In genomic region chr21:25925936-25926335, GRCh38 we compare ENCODE assay signal across 13 cellular contexts.
DNase-seq lines count a peak whose midpoint lies in the region; ATAC-seq, FAIRE-seq and TF ChIP-seq lines count a peak whose summit lies in the region.
"Had no signal": no experiment of that assay in that cellular context is flagged by ENCODE, and none has a peak within 500 bp of the region (broad histone marks: within the 10 kb centered on the region; RNA-seq: fewer than 3 reads in every experiment).

No MANE protein-coding gene starts in this region.

- H2AK9ac ChIP-seq in IMR-90 (replicated peaks; ENCODE audit: low read depth, low read length, poor library complexity), result no peak overlapping the region

- in situ Hi-C loops in IMR-90 (cut with MboI; ENCODE audit: low sequenced_read_pairs), result no loop called here

- no peak for TF ChIP-seq POLR2A in IMR-90 (IDR thresholded peaks at IDR 0.05; ENCODE audit: low read depth, low read length)
- no peak for TF ChIP-seq POLR2A in spleen (IDR thresholded peaks at IDR 0.05)

- H4K8ac ChIP-seq in IMR-90 (ENCODE audit: low read depth in 2 of 2, low read length in 2 of 2), result no peak overlapping the region

- no peak overlapping the region for H4K91ac ChIP-seq in IMR-90 (ENCODE audit: insufficient read depth, low read depth, low read length)

- H4K5ac ChIP-seq in IMR-90 (ENCODE audit: low read depth, low read length), result no peak overlapping the region

- peaks cover 11% of the 10 kb centered on the region for H3K9me1 ChIP-seq in IMR-90 (ENCODE audit: insufficient read depth, low read length)

- 0 out of 3 replicates have a peak overlapping the region, but pooled peaks have one; percentile 26 for H2BK15ac ChIP-seq in IMR-90 (ENCODE audit: low read depth, low read length)

- no peak overlapping the region for H3K56ac ChIP-seq in IMR-90 (ENCODE audit: extremely low read depth, insufficient read depth, low read length)

- H3K9me3 ChIP-seq in IMR-90 (ENCODE audit: control insufficient read depth, insufficient read depth, low read length) (no peaks in the 10 kb centered on the region), spleen (no peaks in the 10 kb centered on the region), BE2C (no peaks in the 10 kb centered on the region)

- H3K4me1 ChIP-seq in IMR-90 (ENCODE audit: control insufficient read depth, insufficient read depth, low read length) (peaks cover 7% of the 10 kb centered on the region), spleen (peaks cover 0 to 23% (median 10%) of the 10 kb centered on the region in 6 donors), BE2C (peaks cover 3% of the 10 kb centered on the region; the same call in 1 of the 2 replicates)

- H3K4me3 ChIP-seq in IMR-90 (ENCODE audit: insufficient read depth, low read depth, low read length), result no peak overlapping the region
- H3K4me3 ChIP-seq in bronchial epithelial cell (ENCODE audit: low read depth, low read length), result no peak overlapping the region
- no peak overlapping the region for H3K4me3 ChIP-seq in spleen
- no peak overlapping the region for H3K4me3 ChIP-seq in BE2C (ENCODE audit: low read depth, low read length)
- H3K4me3 ChIP-seq: PC-9 had no signal

- peak; percentile 50 for FAIRE-seq in bronchial epithelial cell (lab: Jason Lieb, UNC)

- H2AFZ ChIP-seq in IMR-90 (replicated peaks; ENCODE audit: low read length, poor library complexity), result no peak overlapping the region
- H2AFZ ChIP-seq: PC-9 had no signal

- intact Hi-C loops in IMR-90 (cut with micrococcal nuclease), result no loop called here
- intact Hi-C loops in spleen (cut with DNase I; ENCODE audit: low total_unique reads), result no loop called here

- TF ChIP-seq CTCF in IMR-90 (conservative IDR thresholded peaks at IDR 0.05; ENCODE audit: low read depth, low read length), result no peak
- no peak for TF ChIP-seq CTCF in bronchial epithelial cell (IDR thresholded peaks at IDR 0.05; ENCODE audit: insufficient read depth, low read length, severe bottlenecking)
- no peak for TF ChIP-seq CTCF in spleen (IDR thresholded peaks at IDR 0.05 in 8 of 11, conservative IDR thresholded peaks at IDR 0.05 in 3 of 11)
- no peak for TF ChIP-seq CTCF in BE2C (IDR thresholded peaks at IDR 0.05; ENCODE audit: low read depth, low read length)

- H4K20me1 ChIP-seq in IMR-90 (ENCODE audit: insufficient read depth, low read length), result 0 out of 2 replicates have a peak, but pooled peaks cover 4% of the 10 kb centered on the region

- DNase-seq in IMR-90, result peak; percentile 23
- DNase-seq in bronchial epithelial cell (ENCODE audit: low read depth), result no peak
- DNase-seq in spleen, result no peak
- DNase-seq in NCI-H69 (lab: John Stamatoyannopoulos, UW), result no peak
- no peak for DNase-seq in cerebellar nuclear complex (lab: John Stamatoyannopoulos, UW)
- DNase-seq in occipital lobe (lab: John Stamatoyannopoulos, UW), result no peak
- DNase-seq in BE2C, result no peak
- DNase-seq: CD8-positive, alpha-beta memory T cell; effector CD4-positive, alpha-beta T cell; NCI-H1694 treated with DMSO at 0.1 percent for 48 hours; PC-9 had no signal

- dilution Hi-C loops in IMR-90 (cut with HindIII; ENCODE audit: low sequenced_read_pairs, unreplicated experiment), result no loop called here

- POLR2A ChIA-PET in IMR-90 (lab: Charles Lee; ENCODE audit: unreplicated experiment), result no interaction called here

- no peak overlapping the region for H3K4ac ChIP-seq in IMR-90 (ENCODE audit: low read depth, low read length)

- no peak overlapping the region for H2BK5ac ChIP-seq in IMR-90 (ENCODE audit: low read depth, low read length, poor library complexity, severe bottlenecking)

- WGBS in IMR-90 (ENCODE audit: extremely low coverage in 2 of 2, insufficient read length in 1 of 2), 2 experiments, result no CpG with 5 or more reads among the region's 2 CpGs
- 23 to 40% (median 30%) methylated on average over 2 of the region's 2 CpGs for WGBS in spleen, 5 donors

- H3K27me3 ChIP-seq in IMR-90 (ENCODE audit: control insufficient read depth, insufficient read depth, low read length), result no peaks in the 10 kb centered on the region
- no peaks in the 10 kb centered on the region for H3K27me3 ChIP-seq in bronchial epithelial cell (ENCODE audit: control insufficient read depth, insufficient read depth, low read length)
- no peaks in the 10 kb centered on the region for H3K27me3 ChIP-seq in layer of hippocampus (ENCODE audit: control insufficient read depth, insufficient read depth, low read length)
- no peaks in the 10 kb centered on the region for H3K27me3 ChIP-seq in spleen (replicated peaks in 1 of 7)
- H3K27me3 ChIP-seq in BE2C, result no peaks in the 10 kb centered on the region

- H3K18ac ChIP-seq in IMR-90 (ENCODE audit: low read depth, low read length), result no peak overlapping the region

- H3K9ac ChIP-seq in IMR-90 (ENCODE audit: low read depth, low read length), result no peak overlapping the region

- H3K36me3 ChIP-seq in IMR-90 (ENCODE audit: control insufficient read depth, insufficient read depth, low read length) (peaks cover 2% of the 10 kb centered on the region; the same call in 1 of the 2 replicates), bronchial epithelial cell (ENCODE audit: control insufficient read depth, insufficient read depth, low read length) (peaks cover 2% of the 10 kb centered on the region), spleen (no peaks in the 10 kb centered on the region), BE2C (peaks cover 8% of the 10 kb centered on the region; the same call in 1 of the 2 replicates)

- TF ChIP-seq RAD21 in IMR-90 (IDR thresholded peaks at IDR 0.05; ENCODE audit: low read length), result no peak

- no peak overlapping the region for H2AK5ac ChIP-seq in IMR-90 (ENCODE audit: low read depth, low read length)

- H3K27ac ChIP-seq in IMR-90 (ENCODE audit: insufficient read depth, low read length) (no peak overlapping the region), layer of hippocampus (ENCODE audit: low read depth, low read length) (peak overlapping the region; percentile 90), spleen (peak overlapping the region in 7 of 8 donors; percentile 43 to 77 (median 60))
- H3K27ac ChIP-seq: HL-60, PC-9 had no signal

- no TSS peak for BruUV-seq in IMR-90 (replicated peaks; lab: Mats Ljungman, UMichigan)

- H3K4me2 ChIP-seq in IMR-90 (ENCODE audit: low read depth, low read length), result no peak overlapping the region
- H3K4me2 ChIP-seq: PC-9 had no signal

- peaks cover 3 to 31% of the 10 kb centered on the region in 2 experiments; a peak in 3 of 4 replicates for H3K79me1 ChIP-seq in IMR-90 (ENCODE audit: low read depth in 1 of 2, low read length in 2 of 2)

- CTCF ChIA-PET in IMR-90 (lab: Yijun Ruan, JAX), result interaction anchor here (0.6 to 0.7 kb wide), 2 partner anchors 30 to 272 kb away, joined by 3 read pairs; no protein-coding TSS in a partner anchor

- H2BK120ac ChIP-seq in IMR-90 (ENCODE audit: low read depth, low read length), result no peak overlapping the region

- no peak overlapping the region for H3K14ac ChIP-seq in IMR-90 (replicated peaks; ENCODE audit: low read depth, low read length)

- ATAC-seq in IMR-90 (ENCODE audit: low read depth), result no peak; the same call in 1 of the 2 replicates

- no peak overlapping the region for H2BK20ac ChIP-seq in IMR-90 (ENCODE audit: low read depth, low read length)

- no peak overlapping the region for H3K23ac ChIP-seq in IMR-90 (ENCODE audit: low read depth, low read length)

TF ChIP-seq in IMR-90, 13 proteins besides CTCF, POLR2A, EP300 and RAD21:
- TF ChIP-seq CHD1 (IDR thresholded peaks at IDR 0.05; ENCODE audit: low read depth, low read length), result no peak
- no peak for TF ChIP-seq ELK1 (IDR thresholded peaks at IDR 0.05; ENCODE audit: borderline replicate concordance, low read depth, low read length)
- no peak for TF ChIP-seq MXI1 (IDR thresholded peaks at IDR 0.05; ENCODE audit: borderline replicate concordance, low read depth, low read length)
- TF ChIP-seq FOS (IDR thresholded peaks at IDR 0.05; ENCODE audit: low read depth, low read length), result no peak
- TF ChIP-seq MAZ (IDR thresholded peaks at IDR 0.05; ENCODE audit: borderline replicate concordance, low read depth, low read length), result no peak
- TF ChIP-seq RFX5 (IDR thresholded peaks at IDR 0.05; ENCODE audit: low read depth, low read length), result no peak
- no peak for TF ChIP-seq RCOR1 (IDR thresholded peaks at IDR 0.05; ENCODE audit: insufficient replicate concordance, low read length)
- no peak for TF ChIP-seq SMC3 (IDR thresholded peaks at IDR 0.05; ENCODE audit: low read depth, low read length)
- no peak for TF ChIP-seq MAFK (IDR thresholded peaks at IDR 0.05; ENCODE audit: low read depth, low read length)
TF ChIP-seq in IMR-90: peak in this region for 0.
